In the genomic region with DNA sequence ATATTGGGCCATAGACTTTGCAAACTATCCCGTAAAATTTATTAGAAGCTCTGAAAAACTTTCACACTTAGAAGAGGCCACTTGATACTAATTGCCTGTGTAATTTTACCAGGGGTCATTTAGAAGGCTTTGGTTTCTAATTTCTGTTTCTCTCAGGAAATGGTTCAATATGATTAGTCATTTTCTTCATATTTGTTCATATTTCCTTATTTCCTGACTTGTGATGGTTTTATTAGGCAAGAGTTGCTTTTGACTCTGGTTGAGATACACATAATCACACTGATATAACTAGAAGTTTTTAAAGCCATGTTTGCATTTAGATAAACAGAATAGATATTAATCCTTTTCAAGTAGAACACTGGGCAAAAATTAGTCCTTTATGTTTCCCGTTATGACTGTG, we compare ENCODE assay signal across 1 cellular context.
TF ChIP-seq lines count a peak whose summit lies in the region.

No MANE protein-coding gene starts in this region.

TF ChIP-seq in GM12878, 131 proteins besides CTCF, POLR2A, EP300 and RAD21 (continued from another document):
- TF ChIP-seq RB1 (IDR thresholded peaks at IDR 0.05; ENCODE audit: borderline replicate concordance): no peak
- TF ChIP-seq NFIC (IDR thresholded peaks at IDR 0.05; ENCODE audit: low read depth, low read length): peak; percentile 57
- TF ChIP-seq MTA2 (IDR thresholded peaks at IDR 0.05; ENCODE audit: low read depth): no peak
- peak; percentile 53 for TF ChIP-seq JUNB (IDR thresholded peaks at IDR 0.05)
- peak in 1 of 2 experiments; percentile 58; a peak in 1 of 4 replicates for TF ChIP-seq ETV6 (conservative IDR thresholded peaks at IDR 0.05 in 1 of 2, IDR thresholded peaks at IDR 0.05 in 1 of 2; ENCODE audit: borderline replicate concordance in 1 of 2, low read depth in 1 of 2)
- TF ChIP-seq, protein P1, sequence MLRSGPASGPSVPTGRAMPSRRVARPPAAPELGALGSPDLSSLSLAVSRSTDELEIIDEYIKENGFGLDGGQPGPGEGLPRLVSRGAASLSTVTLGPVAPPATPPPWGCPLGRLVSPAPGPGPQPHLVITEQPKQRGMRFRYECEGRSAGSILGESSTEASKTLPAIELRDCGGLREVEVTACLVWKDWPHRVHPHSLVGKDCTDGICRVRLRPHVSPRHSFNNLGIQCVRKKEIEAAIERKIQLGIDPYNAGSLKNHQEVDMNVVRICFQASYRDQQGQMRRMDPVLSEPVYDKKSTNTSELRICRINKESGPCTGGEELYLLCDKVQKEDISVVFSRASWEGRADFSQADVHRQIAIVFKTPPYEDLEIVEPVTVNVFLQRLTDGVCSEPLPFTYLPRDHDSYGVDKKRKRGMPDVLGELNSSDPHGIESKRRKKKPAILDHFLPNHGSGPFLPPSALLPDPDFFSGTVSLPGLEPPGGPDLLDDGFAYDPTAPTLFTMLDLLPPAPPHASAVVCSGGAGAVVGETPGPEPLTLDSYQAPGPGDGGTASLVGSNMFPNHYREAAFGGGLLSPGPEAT (IDR thresholded peaks at IDR 0.05; ENCODE audit: low read depth): no peak
- TF ChIP-seq, protein P2, sequence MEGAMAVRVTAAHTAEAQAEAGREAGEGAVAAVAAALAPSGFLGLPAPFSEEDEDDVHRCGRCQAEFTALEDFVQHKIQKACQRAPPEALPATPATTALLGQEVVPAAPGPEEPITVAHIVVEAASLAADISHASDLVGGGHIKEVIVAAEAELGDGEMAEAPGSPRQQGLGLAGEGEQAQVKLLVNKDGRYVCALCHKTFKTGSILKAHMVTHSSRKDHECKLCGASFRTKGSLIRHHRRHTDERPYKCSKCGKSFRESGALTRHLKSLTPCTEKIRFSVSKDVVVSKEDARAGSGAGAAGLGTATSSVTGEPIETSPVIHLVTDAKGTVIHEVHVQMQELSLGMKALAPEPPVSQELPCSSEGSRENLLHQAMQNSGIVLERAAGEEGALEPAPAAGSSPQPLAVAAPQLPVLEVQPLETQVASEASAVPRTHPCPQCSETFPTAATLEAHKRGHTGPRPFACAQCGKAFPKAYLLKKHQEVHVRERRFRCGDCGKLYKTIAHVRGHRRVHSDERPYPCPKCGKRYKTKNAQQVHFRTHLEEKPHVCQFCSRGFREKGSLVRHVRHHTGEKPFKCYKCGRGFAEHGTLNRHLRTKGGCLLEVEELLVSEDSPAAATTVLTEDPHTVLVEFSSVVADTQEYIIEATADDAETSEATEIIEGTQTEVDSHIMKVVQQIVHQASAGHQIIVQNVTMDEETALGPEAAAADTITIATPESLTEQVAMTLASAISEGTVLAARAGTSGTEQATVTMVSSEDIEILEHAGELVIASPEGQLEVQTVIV (IDR thresholded peaks at IDR 0.05; ENCODE audit: borderline replicate concordance, partially characterized antibody): no peak
- TF ChIP-seq RUNX3 (IDR thresholded peaks at IDR 0.05; ENCODE audit: low read length): 0 out of 2 replicates have a peak, but pooled peaks have one; percentile 15
- no peak for TF ChIP-seq MTA3 (IDR thresholded peaks at IDR 0.05; ENCODE audit: borderline replicate concordance, low read length)
